8 cellular contexts compared by ENCODE assay signal in genomic region chr1:59046730-59047157, GRCh38.
DNase-seq lines count a peak whose midpoint lies in the region; ATAC-seq and TF ChIP-seq lines count a peak whose summit lies in the region.

No MANE protein-coding gene starts in this region.

- H3K9me3 ChIP-seq in BLaER1: no peaks in the 10 kb centered on the region
- no peaks in the 10 kb centered on the region for H3K9me3 ChIP-seq in trophoblast cell (ENCODE audit: insufficient read depth, low read depth, low read length)

- no peak overlapping the region for H2AFZ ChIP-seq in trophoblast cell (ENCODE audit: insufficient read depth, low read length, poor library complexity)

- H3K4me2 ChIP-seq in BLaER1: 0 out of 2 replicates have a peak overlapping the region, but pooled peaks have one; percentile 25
- no peak overlapping the region for H3K4me2 ChIP-seq in trophoblast cell (ENCODE audit: low read length)

- H3K4me3 ChIP-seq in BLaER1: no peak overlapping the region
- H3K4me3 ChIP-seq in trophoblast cell (ENCODE audit: low read depth, low read length): no peak overlapping the region

- no peak overlapping the region for H3K23ac ChIP-seq in trophoblast cell (ENCODE audit: low read length)

- H3K79me2 ChIP-seq in trophoblast cell (ENCODE audit: control insufficient read depth, insufficient read depth, low read length, poor library complexity): no peaks in the 10 kb centered on the region

- H3K4ac ChIP-seq in trophoblast cell (ENCODE audit: low read depth, low read length): no peak overlapping the region

- no peak overlapping the region for H3K9ac ChIP-seq in BLaER1
- H3K9ac ChIP-seq in trophoblast cell (ENCODE audit: low read length): no peak overlapping the region

- H3K4me1 ChIP-seq in BLaER1 (peaks cover 6% of the 10 kb centered on the region), trophoblast cell (ENCODE audit: control insufficient read depth in 1 of 2, insufficient read depth in 2 of 2, low read length in 2 of 2) (peaks cover 9 to 16% of the 10 kb centered on the region in 2 experiments)

- H3K27me3 Mint-ChIP-seq in activated T-helper 1 cell treated with anti-CD3 and anti-CD28 coated beads, Interleukin-12 subunit alpha, Interleukin-12 subunit beta, Interleukin-2, Interleukin-4 antibody, amounts not matched to agents 30 ng/mL and 10 ng/mL and 1 ng/mL, durations not matched to agents 14 hours and 24 hours and 36 hours (ENCODE audit: insufficient read depth): no peaks in the 10 kb centered on the region
- H3K27me3 Mint-ChIP-seq in progenitor cell of endocrine pancreas: peaks cover 41% of the 10 kb centered on the region

- TF ChIP-seq CTCF in progenitor cell of endocrine pancreas (IDR thresholded peaks at IDR 0.05; ENCODE audit: unreplicated experiment): no peak

- ATAC-seq in GM19397 (IDR thresholded peaks at IDR 0.05; ENCODE audit: unreplicated experiment) (peak; percentile 87), HG03442 (IDR thresholded peaks at IDR 0.05; ENCODE audit: unreplicated experiment) (peak; percentile 89)

- H3K27me3 ChIP-seq in BLaER1: no peaks in the 10 kb centered on the region
- no peaks in the 10 kb centered on the region for H3K27me3 ChIP-seq in trophoblast cell (ENCODE audit: insufficient read depth, low read length)

- peaks cover 29% of the 10 kb centered on the region for H3K9me3 Mint-ChIP-seq in activated T-helper 1 cell treated with anti-CD3 and anti-CD28 coated beads, Interleukin-12 subunit alpha, Interleukin-12 subunit beta, Interleukin-2, Interleukin-4 antibody, amounts not matched to agents 30 ng/mL and 10 ng/mL and 1 ng/mL, durations not matched to agents 14 hours and 24 hours and 36 hours
- peaks cover 6% of the 10 kb centered on the region for H3K9me3 Mint-ChIP-seq in progenitor cell of endocrine pancreas (ENCODE audit: low read depth)

- H4K20me1 ChIP-seq in BLaER1: no peaks in the 10 kb centered on the region

- no peak overlapping the region for H4K8ac ChIP-seq in trophoblast cell (ENCODE audit: low read depth, low read length)

- peak overlapping the region; percentile 43; the same call in 1 of the 2 replicates for H3K27ac ChIP-seq in BLaER1
- no peak overlapping the region for H3K27ac ChIP-seq in trophoblast cell (ENCODE audit: low read depth, low read length)

- intact Hi-C loops in activated T-helper 1 cell treated with anti-CD3 and anti-CD28 coated beads, Interleukin-12 subunit alpha, Interleukin-12 subunit beta, Interleukin-2, Interleukin-4 antibody, amounts not matched to agents 30 ng/mL and 10 ng/mL and 1 ng/mL, durations not matched to agents 14 hours and 24 hours and 36 hours (cut with micrococcal nuclease): loop anchor here (1.0 to 10.0 kb wide), 12 partner anchors 20 to 653 kb away; partner anchors contain the start of genes FGGY, JUN and OMA1

- no peak overlapping the region for H4K12ac ChIP-seq in trophoblast cell (ENCODE audit: low read depth, low read length)

- no peak overlapping the region for H2AK5ac ChIP-seq in trophoblast cell (ENCODE audit: low read length)

- WGBS in trophoblast cell (ENCODE audit: extremely low coverage, insufficient coverage, insufficient read length): no CpG with 5 or more reads among the region's 2 CpGs

- H3K27ac Mint-ChIP-seq in activated T-helper 1 cell treated with anti-CD3 and anti-CD28 coated beads, Interleukin-12 subunit alpha, Interleukin-12 subunit beta, Interleukin-2, Interleukin-4 antibody, amounts not matched to agents 30 ng/mL and 10 ng/mL and 1 ng/mL, durations not matched to agents 14 hours and 24 hours and 36 hours: peak overlapping the region; percentile 71
- H3K27ac Mint-ChIP-seq in progenitor cell of endocrine pancreas: no peak overlapping the region

- no peak overlapping the region for H3K14ac ChIP-seq in trophoblast cell (ENCODE audit: low read length)

- no peak overlapping the region for H3K18ac ChIP-seq in trophoblast cell (ENCODE audit: low read length)

- peaks cover 31% of the 10 kb centered on the region for H3K36me3 Mint-ChIP-seq in activated T-helper 1 cell treated with anti-CD3 and anti-CD28 coated beads, Interleukin-12 subunit alpha, Interleukin-12 subunit beta, Interleukin-2, Interleukin-4 antibody, amounts not matched to agents 30 ng/mL and 10 ng/mL and 1 ng/mL, durations not matched to agents 14 hours and 24 hours and 36 hours (ENCODE audit: low read depth)
- no peaks in the 10 kb centered on the region for H3K36me3 Mint-ChIP-seq in progenitor cell of endocrine pancreas (ENCODE audit: insufficient read depth)

- DNase-seq in activated T-helper 1 cell treated with anti-CD3 and anti-CD28 coated beads, Interleukin-12 subunit alpha, Interleukin-12 subunit beta, Interleukin-2, Interleukin-4 antibody, amounts not matched to agents 30 ng/mL and 10 ng/mL and 1 ng/mL, durations not matched to agents 14 hours and 24 hours and 36 hours (ENCODE audit: low spot score): peak; percentile 62
- DNase-seq in trophoblast cell: no peak
- no peak for DNase-seq in progenitor cell of endocrine pancreas (ENCODE audit: low spot score, unreplicated experiment)
- DNase-seq in 8988T: no peak
- DNase-seq in epidermal melanocyte (ENCODE audit: insufficient read length, low spot score): no peak

- no peak overlapping the region for H2BK120ac ChIP-seq in trophoblast cell (ENCODE audit: insufficient read depth, low read length, poor library complexity)

- H2BK5ac ChIP-seq in trophoblast cell (ENCODE audit: low read depth, low read length, poor library complexity): no peak overlapping the region

- H3K4me3 Mint-ChIP-seq in activated T-helper 1 cell treated with anti-CD3 and anti-CD28 coated beads, Interleukin-12 subunit alpha, Interleukin-12 subunit beta, Interleukin-2, Interleukin-4 antibody, amounts not matched to agents 30 ng/mL and 10 ng/mL and 1 ng/mL, durations not matched to agents 14 hours and 24 hours and 36 hours: peak overlapping the region; percentile 67
- no peak overlapping the region for H3K4me3 Mint-ChIP-seq in progenitor cell of endocrine pancreas (ENCODE audit: low read depth)

- H3K4me1 Mint-ChIP-seq in activated T-helper 1 cell treated with anti-CD3 and anti-CD28 coated beads, Interleukin-12 subunit alpha, Interleukin-12 subunit beta, Interleukin-2, Interleukin-4 antibody, amounts not matched to agents 30 ng/mL and 10 ng/mL and 1 ng/mL, durations not matched to agents 14 hours and 24 hours and 36 hours (ENCODE audit: low read depth): peaks cover 77% of the 10 kb centered on the region
- no peaks in the 10 kb centered on the region for H3K4me1 Mint-ChIP-seq in progenitor cell of endocrine pancreas (ENCODE audit: low read depth)

- no peak overlapping the region for H2BK12ac ChIP-seq in trophoblast cell (ENCODE audit: low read length)

- H3K36me3 ChIP-seq in BLaER1: no peaks in the 10 kb centered on the region
- no peaks in the 10 kb centered on the region for H3K36me3 ChIP-seq in trophoblast cell (ENCODE audit: control insufficient read depth in 1 of 2, insufficient read depth in 2 of 2, low read length in 2 of 2)

- peaks cover 8% of the 10 kb centered on the region for H3K79me1 ChIP-seq in trophoblast cell (ENCODE audit: low read length)

- H4K91ac ChIP-seq in trophoblast cell (ENCODE audit: low read depth, low read length): peak overlapping the region; percentile 3
